ENCODE assay signal across 8 cellular contexts in genomic region chr2:190996338-190996946, GRCh38. TPM values are rescaled to one million over a fixed set of nuclear protein-coding genes. Genes with fewer than 3 reads are reported as not detected.
DNase-seq lines count a peak whose midpoint lies in the region; ATAC-seq and TF ChIP-seq lines count a peak whose summit lies in the region.

No MANE protein-coding gene starts in this region.

- H3K9me3 ChIP-seq in right cardiac atrium (ENCODE audit: control insufficient read depth, low read length) (no peaks in the 10 kb centered on the region), tibial nerve (no peaks in the 10 kb centered on the region)

- H3K4me1 ChIP-seq in right cardiac atrium (ENCODE audit: control insufficient read depth, insufficient read depth, low read length) = no peaks in the 10 kb centered on the region
- H3K4me1 ChIP-seq in tibial nerve = no peaks in the 10 kb centered on the region

- peak; percentile 49 for TF ChIP-seq CTCF in GM10266 (IDR thresholded peaks at IDR 0.05; ENCODE audit: control insufficient read depth, insufficient read depth, low read depth, missing control alignments)
- TF ChIP-seq CTCF in tibial nerve (IDR thresholded peaks at IDR 0.05) = peak in 3 of 5 experiments; percentile 20 to 35 (median 20)

- H3K27me3 ChIP-seq in right cardiac atrium (ENCODE audit: control insufficient read depth, insufficient read depth) (no peaks in the 10 kb centered on the region), tibial nerve (no peaks in the 10 kb centered on the region)

- peaks cover 4% of the 10 kb centered on the region for H3K9me3 Mint-ChIP-seq in activated naive CD8-positive, alpha-beta T cell (ENCODE audit: low read depth)

- H3K27me3 Mint-ChIP-seq in activated naive CD8-positive, alpha-beta T cell = no peaks in the 10 kb centered on the region

- H3K36me3 Mint-ChIP-seq in activated naive CD8-positive, alpha-beta T cell = peaks cover 44% of the 10 kb centered on the region

- intact Hi-C loops in right cardiac atrium (cut with DNase I) = no loop called here

- peaks cover 0 to 100% (median 35%) of the 10 kb centered on the region in 3 donors for H3K36me3 ChIP-seq in tibial nerve

- ATAC-seq in right cardiac atrium (peak; percentile 66 to 73), HG02610 (IDR thresholded peaks at IDR 0.05; ENCODE audit: unreplicated experiment) (no peak)

- peak overlapping the region; percentile 83 for H3K27ac Mint-ChIP-seq in activated naive CD8-positive, alpha-beta T cell

- H3K4me3 Mint-ChIP-seq in activated naive CD8-positive, alpha-beta T cell = peak overlapping the region; percentile 14

- H3K4me3 ChIP-seq in right cardiac atrium (ENCODE audit: low read length) (no peak overlapping the region), tibial nerve (no peak overlapping the region)

- TF ChIP-seq POLR2A in tibial nerve (IDR thresholded peaks at IDR 0.05) = no peak

- 64% methylated on average over 5 of the region's 5 CpGs for WGBS in right cardiac atrium
- WGBS in tibial nerve, 2 donors = 85 to 90% methylated on average over 5 of the region's 5 CpGs

- DNase-seq in AG08396 (ENCODE audit: low spot score) (peak; percentile 56), GM10266 (ENCODE audit: extremely low spot score) (peak; percentile 26), M059J (ENCODE audit: low read depth) (peak; percentile 42), right cardiac atrium (peak; percentile 16 to 56 (median 33)), tibial nerve (ENCODE audit: low spot score in 2 of 2) (no peak), anterior cingulate cortex (lab: John Stamatoyannopoulos, UW) (no peak)

- TF ChIP-seq EP300 in tibial nerve (IDR thresholded peaks at IDR 0.05) = no peak

- peaks cover 67% of the 10 kb centered on the region for H3K4me1 Mint-ChIP-seq in activated naive CD8-positive, alpha-beta T cell (ENCODE audit: low read depth)

- H3K27ac ChIP-seq in right cardiac atrium (ENCODE audit: low read length) (no peak overlapping the region), tibial nerve (no peak overlapping the region)

RNA-seq across cellular contexts. Expression of gene STAT1, which starts 17.5 kb away (rescaled TPM):
- total RNA-seq in M059J (2014; rRNA removed; shearing (Covaris generic)) = 386 and 537 TPM in 2 replicates
- total RNA-seq in right cardiac atrium (10 to 100 TPM; 45.9 to 73.2 (median 61.8) TPM), tibial nerve (10 to 100 TPM; 40.2 to 73.9 (median 65.6) TPM)
- polyA plus RNA-seq in right cardiac atrium = 19.4 TPM

Comparison
In these comparisons a context has a peak if more than half of its experiments do, and no peak if none do; other contexts are left out.
1. DNase-seq: peak in AG08396 (single experiment), GM10266 (single experiment), M059J (single experiment) and right cardiac atrium (3 of 3); none in tibial nerve (0 of 2) and anterior cingulate cortex (0 of 58).